8 cellular contexts compared by ENCODE assay signal in the genomic region with DNA sequence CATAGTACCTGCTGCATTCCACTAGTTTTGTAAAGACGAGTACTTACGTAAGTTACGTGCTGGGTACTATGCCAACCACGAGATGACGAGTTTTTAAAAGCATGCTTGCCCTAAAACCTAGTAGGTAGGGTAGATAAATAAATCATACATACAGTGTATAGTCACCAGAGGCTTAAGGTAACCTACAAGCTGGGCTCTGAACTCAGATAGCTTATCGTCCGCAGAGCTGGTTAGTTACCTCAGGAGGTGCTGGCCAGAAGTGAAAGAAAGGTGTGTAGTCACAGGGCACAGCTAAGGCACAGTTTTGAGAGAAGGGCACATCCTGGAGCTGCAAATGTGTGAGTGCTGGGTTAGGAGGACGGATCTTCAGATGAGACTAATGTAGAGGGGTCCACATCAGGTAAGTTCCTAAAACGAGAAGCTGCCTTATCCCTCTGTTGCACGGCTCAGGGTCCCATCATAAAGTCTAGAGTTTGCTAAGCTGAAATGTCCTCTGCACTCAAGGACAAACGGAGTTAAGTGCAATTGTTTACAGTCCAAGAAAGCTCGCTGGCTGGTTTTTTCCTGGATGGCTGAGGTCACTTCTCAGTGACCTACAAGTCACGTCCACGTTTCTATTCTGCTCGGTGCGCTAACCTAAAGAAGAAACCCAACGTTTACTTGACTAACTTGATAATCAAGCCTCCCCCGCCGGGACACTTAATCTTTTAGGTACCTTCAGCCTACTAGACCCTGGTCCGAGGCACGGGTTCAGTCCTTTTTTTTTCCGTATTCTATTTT. TPM values are rescaled to one million over a fixed set of nuclear protein-coding genes. Genes with fewer than 3 reads are reported as not detected.
DNase-seq lines count a peak whose midpoint lies in the region; ATAC-seq and TF ChIP-seq lines count a peak whose summit lies in the region.

No MANE protein-coding gene starts in this region.

- peaks cover 18 to 20% of the 10 kb centered on the region in 2 experiments for H3K4me1 ChIP-seq in neutrophil (ENCODE audit: control insufficient read depth in 1 of 2, insufficient read depth in 1 of 2, low read depth in 1 of 2, low read length in 1 of 2)

- CTCF ChIA-PET in T-cell (lab: Charles Lee): interaction anchor here (1.2 to 1.8 kb wide), 3 partner anchors 69 to 579 kb away, joined by 3 to 10 read pairs (median 3); a partner anchor contains a TSS

- H3K36me3 ChIP-seq in neutrophil: no peaks in the 10 kb centered on the region

- H3K27ac ChIP-seq in neutrophil: no peak overlapping the region

- H3K27me3 Mint-ChIP-seq in T-cell: peaks cover 0 to 3% of the 10 kb centered on the region in 2 donors

- H3K27ac Mint-ChIP-seq in T-cell: peak overlapping the region; percentile 81 to 83

- DNase-seq in AG09309 (ENCODE audit: low read depth) (no peak), T-cell (peak in 2 of 34 experiments; percentile 11 to 14), fibroblast of peridontal ligament (ENCODE audit: extremely low read depth) (peak; percentile 16), epidermal melanocyte (ENCODE audit: insufficient read length, low spot score) (no peak)
- DNase-seq in effector CD4-positive, alpha-beta T cell: no peak

- no peaks in the 10 kb centered on the region for H3K36me3 Mint-ChIP-seq in T-cell

- no peak for TF ChIP-seq CTCF in AG09309 (IDR thresholded peaks at IDR 0.05; ENCODE audit: control insufficient read depth, insufficient read depth, low read depth, low read length, missing control alignments)
- no peak for TF ChIP-seq CTCF in neutrophil (IDR thresholded peaks at IDR 0.05)

- POLR2A ChIA-PET in T-cell (lab: Charles Lee): interaction anchor here in 1 of 2 donors (0.5 kb wide), 1 partner anchor 261 kb away, joined by 3 read pairs; no protein-coding TSS in a partner anchor

- H3K4me3 ChIP-seq in AG09309 (ENCODE audit: control insufficient read depth, low read depth, low read length) (peak overlapping the region; percentile 83), neutrophil (ENCODE audit: low read depth in 1 of 2, low read length in 1 of 2) (peak overlapping the region; percentile 61 to 79)

- H3K9me3 Mint-ChIP-seq in T-cell: no peaks in the 10 kb centered on the region

- H3K4me1 Mint-ChIP-seq in T-cell: peaks cover 26 to 34% (median 27%) of the 10 kb centered on the region in 3 donors

- H3K27me3 ChIP-seq in neutrophil: peaks cover 34% of the 10 kb centered on the region

- H3K4me3 Mint-ChIP-seq in T-cell: peak overlapping the region; percentile 83 to 86 (median 86)

- no peaks in the 10 kb centered on the region for H3K9me3 ChIP-seq in neutrophil

- ATAC-seq in GM21390 (IDR thresholded peaks at IDR 0.05; ENCODE audit: unreplicated experiment) (peak; percentile 2), T-cell (replicated peaks in 1 of 4) (no peak), HG03342 (IDR thresholded peaks at IDR 0.05; ENCODE audit: unreplicated experiment) (no peak)

RNA-seq across cellular contexts. Expression of a gene that starts 1.1 kb away (rescaled TPM):
- 1 to 10 TPM; 2.2 to 4.9 (median 3.8) TPM for total RNA-seq in T-cell
